8 cellular contexts compared by ENCODE assay signal in genomic region chr16:1331712-1332617, GRCh38. TPM values are rescaled to one million over a fixed set of nuclear protein-coding genes. Genes with fewer than 3 reads are reported as not detected.
DNase-seq lines count a peak whose midpoint lies in the region; ATAC-seq and TF ChIP-seq lines count a peak whose summit lies in the region.

No MANE protein-coding gene starts in this region.

- POLR2A ChIA-PET in activated CD8-positive, alpha-beta T cell treated with anti-CD3 and anti-CD28 coated beads for 36 hours (lab: Charles Lee): interaction anchor here (0.6 to 1.7 kb wide), 7 partner anchors 10 to 541 kb away, joined by 3 to 5 read pairs (median 4); partner anchors contain the start of gene UBE2I

- H3K9me3 ChIP-seq in CD4-positive, CD25-positive, alpha-beta regulatory T cell (ENCODE audit: control insufficient read depth in 2 of 2, low read length in 2 of 2): peaks cover 0 to 7% of the 10 kb centered on the region in 2 experiments

- H3K36me3 ChIP-seq in CD4-positive, CD25-positive, alpha-beta regulatory T cell (ENCODE audit: control insufficient read depth, insufficient read depth, low read length): no peaks in the 10 kb centered on the region

- no peaks in the 10 kb centered on the region for H3K36me3 Mint-ChIP-seq in CD4-positive, CD25-positive, alpha-beta regulatory T cell
- H3K36me3 Mint-ChIP-seq in activated CD8-positive, alpha-beta T cell treated with anti-CD3 and anti-CD28 coated beads for 36 hours (ENCODE audit: low read depth): no peaks in the 10 kb centered on the region
- no peaks in the 10 kb centered on the region for H3K36me3 Mint-ChIP-seq in progenitor cell of endocrine pancreas (ENCODE audit: insufficient read depth)

- DNase-seq in CD4-positive, CD25-positive, alpha-beta regulatory T cell: peak in 1 of 3 donors; percentile 43
- DNase-seq in NCI-H2029 (lab: John Stamatoyannopoulos, UW) (peak; percentile 91), glomerular visceral epithelial cell (ENCODE audit: extremely low spot score) (peak; percentile 70), progenitor cell of endocrine pancreas (ENCODE audit: low spot score, unreplicated experiment) (peak; percentile 54)
- peak; percentile 73 for DNase-seq in activated CD8-positive, alpha-beta T cell treated with anti-CD3 and anti-CD28 coated beads for 36 hours

- H3K4me3 Mint-ChIP-seq in CD4-positive, CD25-positive, alpha-beta regulatory T cell: peak overlapping the region in 3 of 4 donors; percentile 32 to 63 (median 61)
- no peak overlapping the region for H3K4me3 Mint-ChIP-seq in activated CD8-positive, alpha-beta T cell treated with anti-CD3 and anti-CD28 coated beads for 36 hours
- peak overlapping the region; percentile 63 for H3K4me3 Mint-ChIP-seq in progenitor cell of endocrine pancreas (ENCODE audit: low read depth)

- intact Hi-C loops in activated CD8-positive, alpha-beta T cell treated with anti-CD3 and anti-CD28 coated beads for 36 hours (cut with micrococcal nuclease): no loop called here

- no peaks in the 10 kb centered on the region for H3K27me3 ChIP-seq in CD4-positive, CD25-positive, alpha-beta regulatory T cell (ENCODE audit: control insufficient read depth, insufficient read depth, low read length)

- no peaks in the 10 kb centered on the region for H3K9me3 Mint-ChIP-seq in CD4-positive, CD25-positive, alpha-beta regulatory T cell
- H3K9me3 Mint-ChIP-seq in activated CD8-positive, alpha-beta T cell treated with anti-CD3 and anti-CD28 coated beads for 36 hours: no peaks in the 10 kb centered on the region
- H3K9me3 Mint-ChIP-seq in progenitor cell of endocrine pancreas (ENCODE audit: low read depth): no peaks in the 10 kb centered on the region

- no peak overlapping the region for H3K27ac ChIP-seq in CD4-positive, CD25-positive, alpha-beta regulatory T cell (ENCODE audit: insufficient read depth, low read length, poor library complexity, severe bottlenecking)

- H3K27me3 Mint-ChIP-seq in CD4-positive, CD25-positive, alpha-beta regulatory T cell: peaks cover 37% of the 10 kb centered on the region
- peaks cover 18% of the 10 kb centered on the region for H3K27me3 Mint-ChIP-seq in activated CD8-positive, alpha-beta T cell treated with anti-CD3 and anti-CD28 coated beads for 36 hours
- peaks cover 27% of the 10 kb centered on the region for H3K27me3 Mint-ChIP-seq in progenitor cell of endocrine pancreas

- peaks cover 36% of the 10 kb centered on the region for H3K4me1 ChIP-seq in CD4-positive, CD25-positive, alpha-beta regulatory T cell (ENCODE audit: control insufficient read depth, insufficient read depth, low read length, poor library complexity, severe bottlenecking)

- no peak overlapping the region for H3K27ac Mint-ChIP-seq in CD4-positive, CD25-positive, alpha-beta regulatory T cell
- H3K27ac Mint-ChIP-seq in activated CD8-positive, alpha-beta T cell treated with anti-CD3 and anti-CD28 coated beads for 36 hours: no peak overlapping the region
- H3K27ac Mint-ChIP-seq in progenitor cell of endocrine pancreas: peak overlapping the region; percentile 62

- peak in 1 of 2 donors; percentile 13 for ATAC-seq in CD4-positive, CD25-positive, alpha-beta regulatory T cell (ENCODE audit: low read depth in 2 of 2)
- ATAC-seq in GM19351 (IDR thresholded peaks at IDR 0.05; ENCODE audit: unreplicated experiment): peak; percentile 45
- ATAC-seq in activated CD8-positive, alpha-beta T cell treated with anti-CD3 and anti-CD28 coated beads for 36 hours: peak; percentile 32
- no peak for ATAC-seq in GM21825 (IDR thresholded peaks at IDR 0.05; ENCODE audit: unreplicated experiment)
- no peak for ATAC-seq in HG03432 (IDR thresholded peaks at IDR 0.05; ENCODE audit: unreplicated experiment)

- no peak overlapping the region for H3K4me3 ChIP-seq in CD4-positive, CD25-positive, alpha-beta regulatory T cell (ENCODE audit: low read depth, low read length)

- CTCF ChIA-PET in activated CD8-positive, alpha-beta T cell treated with anti-CD3 and anti-CD28 coated beads for 36 hours (lab: Charles Lee): interaction anchor here (1.2 kb wide), 1 partner anchor 32 kb away, joined by 3 read pairs; no protein-coding TSS in a partner anchor

- peaks cover 0 to 19% (median 2%) of the 10 kb centered on the region in 4 donors for H3K4me1 Mint-ChIP-seq in CD4-positive, CD25-positive, alpha-beta regulatory T cell
- H3K4me1 Mint-ChIP-seq in activated CD8-positive, alpha-beta T cell treated with anti-CD3 and anti-CD28 coated beads for 36 hours (ENCODE audit: low read depth): peaks cover 13% of the 10 kb centered on the region
- H3K4me1 Mint-ChIP-seq in progenitor cell of endocrine pancreas (ENCODE audit: low read depth): peaks cover 10% of the 10 kb centered on the region

- TF ChIP-seq CTCF in activated CD8-positive, alpha-beta T cell treated with anti-CD3 and anti-CD28 coated beads for 36 hours (IDR thresholded peaks at IDR 0.05): no peak
- no peak for TF ChIP-seq CTCF in progenitor cell of endocrine pancreas (IDR thresholded peaks at IDR 0.05; ENCODE audit: unreplicated experiment)

RNA-seq across cellular contexts. Expression of gene BAIAP3, which starts 1.5 kb away (rescaled TPM):
- 3.1 TPM for total RNA-seq in CD4-positive, CD25-positive, alpha-beta regulatory T cell
- under 1 TPM; 0.11 to 0.79 (median 0.27) TPM for polyA plus RNA-seq in CD4-positive, CD25-positive, alpha-beta regulatory T cell
- total RNA-seq in activated CD8-positive, alpha-beta T cell treated with anti-CD3 and anti-CD28 coated beads for 36 hours: under 1 TPM; 0.27 to 0.68 TPM
- total RNA-seq in progenitor cell of endocrine pancreas: 17.5 and 18.2 TPM in 2 replicates

RNA-seq across cellular contexts. Expression of gene TSR3, which starts 19.7 kb away (rescaled TPM):
- total RNA-seq in CD4-positive, CD25-positive, alpha-beta regulatory T cell: 31.5 TPM
- 100 to 1,000 TPM in 1 of 4 donors, 10 to 100 TPM in 3; 81.1 to 103 (median 94.1) TPM for polyA plus RNA-seq in CD4-positive, CD25-positive, alpha-beta regulatory T cell
- 10 to 100 TPM; 54.7 to 57.4 TPM for total RNA-seq in activated CD8-positive, alpha-beta T cell treated with anti-CD3 and anti-CD28 coated beads for 36 hours
- total RNA-seq in progenitor cell of endocrine pancreas: 52.6 and 56.8 TPM in 2 replicates

RNA-seq across cellular contexts. Expression of gene GNPTG, which starts 19.8 kb away (rescaled TPM):
- 44.1 TPM for total RNA-seq in CD4-positive, CD25-positive, alpha-beta regulatory T cell
- polyA plus RNA-seq in CD4-positive, CD25-positive, alpha-beta regulatory T cell: 10 to 100 TPM; 43.2 to 51.3 (median 46.3) TPM
- 10 to 100 TPM; 17.3 to 19.2 TPM for total RNA-seq in activated CD8-positive, alpha-beta T cell treated with anti-CD3 and anti-CD28 coated beads for 36 hours
- total RNA-seq in progenitor cell of endocrine pancreas: 49.7 and 51.7 TPM in 2 replicates

RNA-seq across cellular contexts. Expression of gene UBE2I, which starts 22.5 kb away (rescaled TPM):
- total RNA-seq in CD4-positive, CD25-positive, alpha-beta regulatory T cell: 205 TPM
- polyA plus RNA-seq in CD4-positive, CD25-positive, alpha-beta regulatory T cell: 100 to 1,000 TPM in 1 of 4 donors, 10 to 100 TPM in 3; 75.5 to 124 (median 89.6) TPM
- total RNA-seq in activated CD8-positive, alpha-beta T cell treated with anti-CD3 and anti-CD28 coated beads for 36 hours: 100 to 1,000 TPM; 245 to 254 TPM
- 211 and 212 TPM in 2 replicates for total RNA-seq in progenitor cell of endocrine pancreas

Comparison
In these comparisons a context has a peak if more than half of its experiments do, and no peak if none do; other contexts are left out.
1. ATAC-seq: peak in GM19351 (single experiment) and activated CD8-positive, alpha-beta T cell treated with anti-CD3 and anti-CD28 coated beads for 36 hours (single experiment); none in GM21825 (single experiment) and HG03432 (single experiment).